ENCODE assay signal across 8 cellular contexts in genomic region chr1:9823943-9824701, GRCh38. TPM values are rescaled to one million over a fixed set of nuclear protein-coding genes. Genes with fewer than 3 reads are reported as not detected.
DNase-seq lines count a peak whose midpoint lies in the region; ATAC-seq and TF ChIP-seq lines count a peak whose summit lies in the region.

CLSTN1 (minus strand) TSS chr1:9823965; CDS start chr1:9823733, 232 bp downstream.

- peak; percentile 59 for ATAC-seq in GM21529 (IDR thresholded peaks at IDR 0.05; ENCODE audit: unreplicated experiment)
- ATAC-seq in omental fat pad (ENCODE audit: low FRiP score) = peak; percentile 76

- H3K4me1 Mint-ChIP-seq in activated naive CD4-positive, alpha-beta T cell treated with anti-CD3 and anti-CD28 coated beads, Interleukin-2, amount 50 U/mL, for 24 hours = peaks cover 53% of the 10 kb centered on the region

- DNase-seq in CMK (ENCODE audit: low read depth) (peak; percentile 72), LoVo (ENCODE audit: low spot score) (peak; percentile 88), SKM-1 (lab: John Stamatoyannopoulos, UW; ENCODE audit: unreplicated experiment) (peak; percentile 80), glomerular endothelial cell (ENCODE audit: extremely low read depth, low read depth, low spot score) (no peak), omental fat pad (ENCODE audit: low spot score) (no peak), superior temporal gyrus (ENCODE audit: extremely low spot score) (peak; percentile 78)

- no peaks in the 10 kb centered on the region for H3K9me3 Mint-ChIP-seq in activated naive CD4-positive, alpha-beta T cell treated with anti-CD3 and anti-CD28 coated beads, Interleukin-2, amount 50 U/mL, for 24 hours

- H3K27ac Mint-ChIP-seq in activated naive CD4-positive, alpha-beta T cell treated with anti-CD3 and anti-CD28 coated beads, Interleukin-2, amount 50 U/mL, for 24 hours = peak within 1 kb of the TSS; percentile 89

- peak within 1 kb of the TSS; percentile 95 for H3K4me3 Mint-ChIP-seq in activated naive CD4-positive, alpha-beta T cell treated with anti-CD3 and anti-CD28 coated beads, Interleukin-2, amount 50 U/mL, for 24 hours

- no peaks in the 10 kb centered on the region for H3K36me3 Mint-ChIP-seq in activated naive CD4-positive, alpha-beta T cell treated with anti-CD3 and anti-CD28 coated beads, Interleukin-2, amount 50 U/mL, for 24 hours

- no peaks in the 10 kb centered on the region for H3K27me3 Mint-ChIP-seq in activated naive CD4-positive, alpha-beta T cell treated with anti-CD3 and anti-CD28 coated beads, Interleukin-2, amount 50 U/mL, for 24 hours

- no peak for TF ChIP-seq CTCF in omental fat pad (IDR thresholded peaks at IDR 0.05)

RNA-seq across cellular contexts. Expression of gene CLSTN1, which starts in this region (rescaled TPM):
- 120 and 149 TPM in 2 replicates for total RNA-seq in glomerular endothelial cell
- total RNA-seq in omental fat pad = 10 to 100 TPM; 28.3 to 41.0 (median 30.1) TPM

Comparison
In these comparisons a context has a peak if more than half of its experiments do, and no peak if none do; other contexts are left out.
1. DNase-seq: peak in CMK (single experiment), LoVo (single experiment), SKM-1 (single experiment) and superior temporal gyrus (single experiment); none in glomerular endothelial cell (single experiment) and omental fat pad (single experiment).